In genomic region chr1:239735081-239735480, GRCh38 we compare ENCODE assay signal across 14 cellular contexts.
DNase-seq lines count a peak whose midpoint lies in the region; ATAC-seq and TF ChIP-seq lines count a peak whose summit lies in the region.
"Had no signal": no experiment of that assay in that cellular context is flagged by ENCODE, and none has a peak within 500 bp of the region (broad histone marks: within the 10 kb centered on the region; RNA-seq: fewer than 3 reads in every experiment).

No MANE protein-coding gene starts in this region.

- no peaks in the 10 kb centered on the region for H4K20me1 ChIP-seq in MM.1S (ENCODE audit: insufficient read depth, low read length)
- H4K20me1 ChIP-seq in SK-N-SH (ENCODE audit: insufficient read depth) = no peaks in the 10 kb centered on the region
- H4K20me1 ChIP-seq: BLaER1 treated with 17β-estradiol and CSF1 and Interleukin-3, amounts not matched to agents 10 nM and 100 nM had no signal

- H3K4me3 Mint-ChIP-seq in CD4-positive, alpha-beta T cell = no peak overlapping the region
- no peak overlapping the region for H3K4me3 Mint-ChIP-seq in HFFc6
- H3K4me3 Mint-ChIP-seq: CD8-positive, alpha-beta T cell had no signal

- POLR2A ChIA-PET in CD4-positive, alpha-beta T cell (lab: Charles Lee) = no interaction called here
- POLR2A ChIA-PET in SK-N-SH (lab: Yijun Ruan, JAX) = no interaction called here

- H3K4me1 ChIP-seq in MM.1S (ENCODE audit: low read length) (no peaks in the 10 kb centered on the region), SK-N-SH (ENCODE audit: control insufficient read depth in 1 of 2, insufficient read depth in 2 of 2, low read depth in 1 of 2, low read length in 1 of 2) (peaks cover 16 to 54% of the 10 kb centered on the region in 2 experiments), psoas muscle (no peaks in the 10 kb centered on the region)
- H3K4me1 ChIP-seq: HAP-1 had no signal

- no peak overlapping the region for H3K4me2 ChIP-seq in MM.1S (ENCODE audit: low read depth, low read length)
- H3K4me2 ChIP-seq in SK-N-SH = 0 out of 2 replicates have a peak overlapping the region, but pooled peaks have one; percentile 4
- H3K4me2 ChIP-seq: BLaER1 treated with 17β-estradiol and CSF1 and Interleukin-3, amounts not matched to agents 10 nM and 100 nM had no signal

- 0% methylated on average over 1 of the region's 1 CpG for WGBS in SK-N-SH (ENCODE audit: low lambda C conversion rate)
- 8 to 18% (median 13%) methylated on average over 1 of the region's 1 CpG for WGBS in psoas muscle, 3 donors

- no peaks in the 10 kb centered on the region for H3K27me3 Mint-ChIP-seq in CD4-positive, alpha-beta T cell
- H3K27me3 Mint-ChIP-seq in HFFc6 (ENCODE audit: insufficient read depth) = no peaks in the 10 kb centered on the region

- H3K79me2 ChIP-seq in MM.1S (ENCODE audit: low read length) = 0 out of 2 replicates have a peak, but pooled peaks cover 4% of the 10 kb centered on the region
- H3K79me2 ChIP-seq in SK-N-SH (ENCODE audit: insufficient read depth) = no peaks in the 10 kb centered on the region

- H3K9me2 ChIP-seq in MM.1S (replicated peaks; ENCODE audit: insufficient read depth, low read length) (no peaks in the 10 kb centered on the region), SK-N-SH (no peaks in the 10 kb centered on the region)

- H3K27ac Mint-ChIP-seq in CD4-positive, alpha-beta T cell = no peak overlapping the region
- no peak overlapping the region; the same call in 1 of the 2 replicates for H3K27ac Mint-ChIP-seq in HFFc6
- H3K27ac Mint-ChIP-seq: CD8-positive, alpha-beta T cell had no signal

- TF ChIP-seq CTCF in CD4-positive, alpha-beta T cell (IDR thresholded peaks at IDR 0.05) = no peak
- TF ChIP-seq CTCF in MM.1S (IDR thresholded peaks at IDR 0.05; ENCODE audit: low read length) (no peak), SK-N-SH (IDR thresholded peaks at IDR 0.05) (no peak), HFFc6 (IDR thresholded peaks at IDR 0.05) (no peak), psoas muscle (IDR thresholded peaks at IDR 0.05) (no peak)

- no peak overlapping the region for H3K27ac ChIP-seq in CD4-positive, alpha-beta T cell (ENCODE audit: low read depth, low read length)
- H3K27ac ChIP-seq in MM.1S (ENCODE audit: low read length) (no peak overlapping the region), SK-N-SH (ENCODE audit: low read depth in 2 of 2, low read length in 1 of 2) (peak overlapping the region; percentile 52 to 98; a peak in 3 of 4 replicates), psoas muscle (no peak overlapping the region)
- H3K27ac ChIP-seq: BLaER1 treated with 17β-estradiol and CSF1 and Interleukin-3, amounts not matched to agents 10 nM and 100 nM had no signal

- no peaks in the 10 kb centered on the region for H3K27me3 ChIP-seq in CD4-positive, alpha-beta T cell (ENCODE audit: control insufficient read depth, insufficient read depth, low read length)
- H3K27me3 ChIP-seq in MM.1S (replicated peaks; ENCODE audit: insufficient read depth, low read length) = no peaks in the 10 kb centered on the region
- no peaks in the 10 kb centered on the region for H3K27me3 ChIP-seq in SK-N-SH (ENCODE audit: insufficient read depth)
- no peaks in the 10 kb centered on the region for H3K27me3 ChIP-seq in psoas muscle (ENCODE audit: insufficient read depth in 3 of 3, low read length in 2 of 3)
- H3K27me3 ChIP-seq: BLaER1 treated with 17β-estradiol and CSF1 and Interleukin-3, amounts not matched to agents 10 nM and 100 nM had no signal

- CTCF ChIA-PET in CD4-positive, alpha-beta T cell (lab: Charles Lee) = no interaction called here
- CTCF ChIA-PET in SK-N-SH (lab: Yijun Ruan, JAX) = no interaction called here

- peaks cover 37% of the 10 kb centered on the region for H3K4me1 Mint-ChIP-seq in CD4-positive, alpha-beta T cell (ENCODE audit: low read depth)
- peaks cover 8% of the 10 kb centered on the region; the same call in 1 of the 2 replicates for H3K4me1 Mint-ChIP-seq in HFFc6 (ENCODE audit: low read depth)

- H3K36me3 ChIP-seq in MM.1S (replicated peaks; ENCODE audit: insufficient read depth, low read length) = no peaks in the 10 kb centered on the region
- no peaks in the 10 kb centered on the region for H3K36me3 ChIP-seq in SK-N-SH (replicated peaks in 1 of 2; ENCODE audit: control insufficient read depth in 1 of 2, insufficient read depth in 2 of 2, low read length in 1 of 2)
- H3K36me3 ChIP-seq in psoas muscle (ENCODE audit: insufficient read depth in 1 of 2, low read depth in 1 of 2) = no peaks in the 10 kb centered on the region
- H3K36me3 ChIP-seq: BLaER1 treated with 17β-estradiol and CSF1 and Interleukin-3, amounts not matched to agents 10 nM and 100 nM; HAP-1 had no signal

- peak in 1 of 2 experiments; percentile 43; a peak in 1 of 4 replicates for TF ChIP-seq EP300 in SK-N-SH (IDR thresholded peaks at IDR 0.05; ENCODE audit: borderline replicate concordance in 1 of 2, low read depth in 1 of 2, low read length in 1 of 2)

- intact Hi-C loops in CD4-positive, alpha-beta T cell (cut with DNase I, micrococcal nuclease) = no loop called here
- intact Hi-C loops in psoas muscle (cut with DNase I) = no loop called here

- H3K9ac ChIP-seq in MM.1S (ENCODE audit: low read length) (no peak overlapping the region), SK-N-SH (no peak overlapping the region)
- H3K9ac ChIP-seq: BLaER1 treated with 17β-estradiol and CSF1 and Interleukin-3, amounts not matched to agents 10 nM and 100 nM had no signal

- H2AFZ ChIP-seq in MM.1S (ENCODE audit: low read length) (no peak overlapping the region), SK-N-SH (ENCODE audit: low read depth) (peak overlapping the region; percentile 58; the same call in 1 of the 2 replicates)

- H3K9me3 Mint-ChIP-seq in CD4-positive, alpha-beta T cell = peaks cover 3% of the 10 kb centered on the region
- H3K9me3 Mint-ChIP-seq in HFFc6 = no peaks in the 10 kb centered on the region; the same call in 1 of the 2 replicates
- H3K9me3 Mint-ChIP-seq: CD8-positive, alpha-beta T cell had no signal

- no peak overlapping the region for H3K4me3 ChIP-seq in MM.1S (ENCODE audit: low read length)
- H3K4me3 ChIP-seq in SK-N-SH (ENCODE audit: low read depth in 2 of 2, low read length in 1 of 2) = no peak overlapping the region
- H3K4me3 ChIP-seq in psoas muscle = no peak overlapping the region
- H3K4me3 ChIP-seq: BLaER1 treated with 17β-estradiol and CSF1 and Interleukin-3, amounts not matched to agents 10 nM and 100 nM; HAP-1 had no signal

- H3F3A ChIP-seq in MM.1S (ENCODE audit: insufficient read depth, low read length) = no peaks in the 10 kb centered on the region
- H3F3A ChIP-seq in SK-N-SH (replicated peaks; ENCODE audit: insufficient read depth) = peaks cover 8% of the 10 kb centered on the region

- no peak; the same call in 1 of the 2 replicates for TF ChIP-seq RAD21 in SK-N-SH (IDR thresholded peaks at IDR 0.05; ENCODE audit: low read length)

- H3K36me3 Mint-ChIP-seq in CD4-positive, alpha-beta T cell (ENCODE audit: low read depth) = no peaks in the 10 kb centered on the region
- no peaks in the 10 kb centered on the region for H3K36me3 Mint-ChIP-seq in HFFc6 (ENCODE audit: low read depth)
- H3K36me3 Mint-ChIP-seq: CD8-positive, alpha-beta T cell had no signal

- ATAC-seq in CD4-positive, alpha-beta T cell (ENCODE audit: poor library complexity) = peak; percentile 34
- ATAC-seq in GM19035 (IDR thresholded peaks at IDR 0.05; ENCODE audit: unreplicated experiment) (no peak), psoas muscle (no peak)
- ATAC-seq: CD8-positive, alpha-beta T cell; HepG2 had no signal

- DNase-seq in CD4-positive, alpha-beta T cell = no peak
- peak; percentile 51 for DNase-seq in MM.1S
- DNase-seq in SK-N-SH = peak; percentile 17
- DNase-seq in left kidney (ENCODE audit: low read depth, low spot score) = peak; percentile 18
- DNase-seq in HFFc6 = no peak
- DNase-seq in NCI-H82 (lab: John Stamatoyannopoulos, UW) = no peak
- DNase-seq in psoas muscle = no peak
- DNase-seq: ACHN; CD8-positive, alpha-beta T cell; COR-L47 had no signal

- no peaks in the 10 kb centered on the region for H3K9me3 ChIP-seq in CD4-positive, alpha-beta T cell (ENCODE audit: control insufficient read depth, low read length)
- H3K9me3 ChIP-seq in MM.1S (replicated peaks; ENCODE audit: insufficient read depth, low read length) (no peaks in the 10 kb centered on the region), SK-N-SH (no peaks in the 10 kb centered on the region), psoas muscle (no peaks in the 10 kb centered on the region)
- H3K9me3 ChIP-seq: HAP-1 had no signal

TF ChIP-seq in SK-N-SH, 30 proteins besides CTCF, POLR2A, EP300 and RAD21:
- TF ChIP-seq GATA2 (CRISPR knock-in tag; IDR thresholded peaks at IDR 0.05) (peak; percentile 52; the same call in 1 of the 2 replicates), EZH2phosphoT487 (IDR thresholded peaks at IDR 0.05; ENCODE audit: borderline replicate concordance, low read depth) (no peak)

Comparison
In these comparisons a context has a peak if more than half of its experiments do, and no peak if none do; other contexts are left out.
1. DNase-seq: peak in MM.1S (single experiment), SK-N-SH (single experiment) and left kidney (single experiment); none in CD4-positive, alpha-beta T cell (0 of 10), HFFc6 (single experiment), NCI-H82 (single experiment) and psoas muscle (0 of 2).
2. H3K27ac ChIP-seq: peak in SK-N-SH (2 of 2); none in CD4-positive, alpha-beta T cell (single experiment), MM.1S (single experiment) and psoas muscle (single experiment).